In genomic region chr19:13865243-13865577, GRCh38 we compare ENCODE assay signal across 9 cellular contexts. TPM values are rescaled to one million over a fixed set of nuclear protein-coding genes. Genes with fewer than 3 reads are reported as not detected.
DNase-seq lines count a peak whose midpoint lies in the region; TF ChIP-seq lines count a peak whose summit lies in the region.
"Had no signal": no experiment of that assay in that cellular context is flagged by ENCODE, and none has a peak within 500 bp of the region (broad histone marks: within the 10 kb centered on the region; RNA-seq: fewer than 3 reads in every experiment).

No MANE protein-coding gene starts in this region.

- H3K27me3 ChIP-seq in ACC112 (ENCODE audit: insufficient read depth, low read length) = peaks cover 12% of the 10 kb centered on the region; the same call in 1 of the 2 replicates
- peaks cover 18% of the 10 kb centered on the region for H3K27me3 ChIP-seq in HL-60 (ENCODE audit: insufficient read depth, poor library complexity, severe bottlenecking)
- no peaks in the 10 kb centered on the region for H3K27me3 ChIP-seq in colonic mucosa
- peaks cover 8 to 48% (median 43%) of the 10 kb centered on the region in 3 experiments for H3K27me3 ChIP-seq in neuronal stem cell (ENCODE audit: control insufficient read depth in 3 of 3, insufficient read depth in 3 of 3, low read depth in 1 of 3, low read length in 3 of 3)

- peak overlapping the region; percentile 80 for H3K4me2 ChIP-seq in neuronal stem cell (ENCODE audit: insufficient read depth, low read length, poor library complexity, severe bottlenecking)

- H2BK5ac ChIP-seq in neuronal stem cell (ENCODE audit: low read length) = no peak overlapping the region

- TF ChIP-seq CTCF in HL-60 (IDR thresholded peaks at IDR 0.05; ENCODE audit: insufficient read depth, low read length) = no peak
- no peak for TF ChIP-seq CTCF in colonic mucosa (IDR thresholded peaks at IDR 0.05)

- H2AFZ ChIP-seq in ACC112 (ENCODE audit: low read length, unreplicated experiment) (no peak overlapping the region), neuronal stem cell (ENCODE audit: low read length) (peak overlapping the region; percentile 93)

- peaks cover 6% of the 10 kb centered on the region for H3K4me1 ChIP-seq in ACC112 (ENCODE audit: control insufficient read depth, insufficient read depth, low read length, unreplicated experiment)
- no peaks in the 10 kb centered on the region for H3K4me1 ChIP-seq in colonic mucosa
- H3K4me1 ChIP-seq in neuronal stem cell (ENCODE audit: control insufficient read depth in 2 of 2, insufficient read depth in 1 of 2, low read depth in 1 of 2, low read length in 2 of 2) = peaks cover 12 to 13% of the 10 kb centered on the region in 2 donors

- no peak overlapping the region for H4K91ac ChIP-seq in neuronal stem cell (ENCODE audit: low read depth, low read length, poor library complexity)

- no peak overlapping the region for H3K23ac ChIP-seq in neuronal stem cell (ENCODE audit: low read depth, low read length, poor library complexity)

- H2BK12ac ChIP-seq in neuronal stem cell (ENCODE audit: low read length) = no peak overlapping the region

- H3K4ac ChIP-seq in neuronal stem cell (ENCODE audit: low read length) = no peak overlapping the region

- H3K36me3 ChIP-seq in ACC112 (ENCODE audit: insufficient read depth, low read length) = no peaks in the 10 kb centered on the region
- H3K36me3 ChIP-seq in colonic mucosa = no peaks in the 10 kb centered on the region
- H3K36me3 ChIP-seq in neuronal stem cell (replicated peaks in 1 of 2; ENCODE audit: control insufficient read depth in 2 of 2, insufficient read depth in 2 of 2, low read length in 2 of 2) = no peaks in the 10 kb centered on the region

- no peak overlapping the region for H2BK15ac ChIP-seq in neuronal stem cell (ENCODE audit: low read length)

- intact Hi-C loops in colonic mucosa (cut with DNase I) = no loop called here

- H3K79me1 ChIP-seq in neuronal stem cell (ENCODE audit: low read depth, low read length) = peaks cover 4% of the 10 kb centered on the region

- no peak overlapping the region for H4K8ac ChIP-seq in neuronal stem cell (ENCODE audit: low read depth, low read length)

- H3K27ac ChIP-seq in ACC112 (ENCODE audit: low read depth, low read length) (no peak overlapping the region), HL-60 (replicated peaks) (no peak overlapping the region), colonic mucosa (no peak overlapping the region), neuronal stem cell (replicated peaks; ENCODE audit: low read length) (no peak overlapping the region)

- peak overlapping the region in 1 of 2 donors; percentile 64 for H3K9ac ChIP-seq in colonic mucosa (ENCODE audit: low read depth in 2 of 2, low read length in 2 of 2)
- H3K9ac ChIP-seq in neuronal stem cell (ENCODE audit: low read depth, low read length, poor library complexity) = peak overlapping the region; percentile 4

- no peaks in the 10 kb centered on the region for H3K9me3 ChIP-seq in colonic mucosa
- H3K9me3 ChIP-seq in neuronal stem cell (replicated peaks in 1 of 2; ENCODE audit: control insufficient read depth in 2 of 2, insufficient read depth in 1 of 2, low read depth in 1 of 2, low read length in 2 of 2) = peaks cover 0 to 4% of the 10 kb centered on the region in 2 donors

- WGBS in neuronal stem cell (ENCODE audit: extremely low coverage in 2 of 2, insufficient read length in 2 of 2, insufficient replicate concordance in 1 of 2), 2 donors = no CpG with 5 or more reads among the region's 52 CpGs

- CTCF ChIA-PET in HEK293T (lab: Yijun Ruan, JAX) = no interaction called here

- no peak overlapping the region for H2BK120ac ChIP-seq in neuronal stem cell (ENCODE audit: low read depth, low read length)

- no peak for DNase-seq in HL-60 (ENCODE audit: low read depth in 1 of 2, low spot score in 1 of 2)
- no peak for DNase-seq in colonic mucosa
- no peak for DNase-seq in neuronal stem cell (ENCODE audit: low spot score)
- DNase-seq in T-helper 1 cell = no peak
- DNase-seq in H4 (ENCODE audit: low spot score) = no peak
- DNase-seq in GOT3 (lab: John Stamatoyannopoulos, UW) = no peak
- DNase-seq in HEK293T (ENCODE audit: extremely low spot score) = no peak
- DNase-seq: COR-L47 had no signal

- POLR2A ChIA-PET in HEK293T (lab: Yijun Ruan, JAX) = no interaction called here

- H3K4me3 ChIP-seq in ACC112 (ENCODE audit: low read depth, low read length) (peak overlapping the region; percentile 74; the same call in 1 of the 2 replicates), HL-60 (replicated peaks; ENCODE audit: insufficient read depth, low read length) (peak overlapping the region; percentile 41), colonic mucosa (peak overlapping the region; percentile 65), neuronal stem cell (ENCODE audit: low read length in 2 of 2) (peak overlapping the region in 1 of 2 donors; percentile 43)

- H3K79me2 ChIP-seq in ACC112 (ENCODE audit: control insufficient read depth, insufficient read depth, low read length, unreplicated experiment) = no peaks in the 10 kb centered on the region

- peak overlapping the region; percentile 71 for H3K18ac ChIP-seq in neuronal stem cell (ENCODE audit: low read length)

- H3K14ac ChIP-seq in neuronal stem cell (ENCODE audit: low read length) = no peak overlapping the region

- H2AK5ac ChIP-seq in neuronal stem cell (ENCODE audit: low read depth, low read length) = no peak overlapping the region

TF ChIP-seq in HEK293T, 16 proteins besides CTCF, POLR2A, EP300 and RAD21:
- TF ChIP-seq FOXA1 (IDR thresholded peaks at IDR 0.05) (no peak), LEF1 (IDR thresholded peaks at IDR 0.05; ENCODE audit: borderline replicate concordance) (no peak), FOXK2 (IDR thresholded peaks at IDR 0.05) (no peak), SP1 (IDR thresholded peaks at IDR 0.05) (no peak), ARNT (IDR thresholded peaks at IDR 0.05) (no peak), PKNOX1 (IDR thresholded peaks at IDR 0.05) (no peak), NFRKB (IDR thresholded peaks at IDR 0.05) (no peak), ELF4 (IDR thresholded peaks at IDR 0.05) (no peak)

RNA-seq across cellular contexts. Expression of gene NANOS3, which starts 11.7 kb away (rescaled TPM):
- not detected for total RNA-seq in colonic mucosa
- 0.08 TPM for polyA plus RNA-seq in neuronal stem cell (2013, experiment 1 of 2)
- not detected for polyA plus RNA-seq in neuronal stem cell (2013, experiment 2 of 2)
- total RNA-seq in H4 (2014; rRNA removed; shearing (Covaris generic)) = not detected in 2 replicates

RNA-seq across cellular contexts. Expression of gene BRME1, which starts 40.7 kb away (rescaled TPM):
- total RNA-seq in colonic mucosa = 10 to 100 TPM in 1 of 2 donors, 1 to 10 TPM in 1; 5.9 to 20.0 TPM
- 1.8 TPM for polyA plus RNA-seq in neuronal stem cell (2013, experiment 1 of 2)
- 2.1 TPM for polyA plus RNA-seq in neuronal stem cell (2013, experiment 2 of 2)
- 2.3 and 5.3 TPM in 2 replicates for total RNA-seq in H4 (2014; rRNA removed; shearing (Covaris generic))

RNA-seq across cellular contexts. Expression of gene CC2D1A, which starts 40.8 kb away (rescaled TPM):
- 100 to 1,000 TPM in 1 of 2 donors, 10 to 100 TPM in 1; 81.0 to 123 TPM for total RNA-seq in colonic mucosa
- polyA plus RNA-seq in neuronal stem cell (2013, experiment 1 of 2) = 19.7 TPM
- 18.7 TPM for polyA plus RNA-seq in neuronal stem cell (2013, experiment 2 of 2)
- 13.5 and 14.9 TPM in 2 replicates for total RNA-seq in H4 (2014; rRNA removed; shearing (Covaris generic))
